Comparison of ENCODE assay signal across 8 cellular contexts in the genomic region with DNA sequence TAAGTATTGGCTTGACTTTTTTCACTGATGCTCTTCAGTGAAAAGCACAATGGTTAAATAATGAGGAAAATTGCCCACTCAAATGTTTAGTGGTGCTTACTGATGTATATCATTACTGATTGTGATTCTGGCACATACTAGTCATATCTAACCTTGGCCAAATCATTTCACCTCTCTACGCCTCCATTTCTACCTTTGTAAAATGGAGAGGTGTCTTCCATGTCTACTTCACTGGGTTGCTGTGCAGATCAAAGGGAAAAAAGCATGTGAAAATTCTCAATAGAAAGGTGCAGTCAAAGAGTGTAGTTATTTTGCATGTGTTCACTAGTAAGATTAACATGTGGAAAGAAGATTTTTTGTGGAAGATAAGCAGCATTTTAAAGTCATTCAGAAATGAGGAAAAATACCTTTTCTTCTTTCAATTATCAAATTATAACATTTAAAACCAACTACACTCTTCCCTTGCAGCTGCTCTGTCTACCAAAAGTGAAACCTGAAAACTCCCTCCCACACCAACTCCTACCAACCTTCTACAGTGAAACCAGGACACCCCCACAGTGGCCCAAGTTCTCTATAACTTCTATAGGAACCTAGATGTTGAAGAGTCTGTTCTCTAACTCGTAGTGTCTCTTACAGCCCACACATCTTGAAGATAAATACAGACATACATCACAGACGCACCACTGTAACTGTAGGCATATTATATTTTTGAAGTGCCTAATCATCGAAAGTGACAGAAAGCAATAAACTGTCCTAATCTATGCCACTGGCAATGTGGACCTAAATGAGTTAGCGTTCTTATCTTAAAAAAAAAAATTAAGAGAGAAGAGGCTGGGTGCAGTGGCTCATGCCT. TPM values are rescaled to one million over a fixed set of nuclear protein-coding genes. Genes with fewer than 3 reads are reported as not detected.
DNase-seq lines count a peak whose midpoint lies in the region; ATAC-seq, FAIRE-seq and TF ChIP-seq lines count a peak whose summit lies in the region.

No MANE protein-coding gene starts in this region.

- H3K79me2 ChIP-seq in PC-9 (ENCODE audit: low read depth) = no peaks in the 10 kb centered on the region

- H3K27me3 ChIP-seq in PC-9 (ENCODE audit: insufficient read depth, low read depth) = no peaks in the 10 kb centered on the region
- no peaks in the 10 kb centered on the region for H3K27me3 ChIP-seq in esophagus muscularis mucosa

- H3K4me1 ChIP-seq in PC-9 (replicated peaks; ENCODE audit: insufficient read depth) (no peaks in the 10 kb centered on the region), esophagus muscularis mucosa (no peaks in the 10 kb centered on the region)

- H3F3A ChIP-seq in PC-9 (ENCODE audit: insufficient read depth, low read depth) = no peaks in the 10 kb centered on the region

- WGBS in esophagus muscularis mucosa = 74% methylated on average over 5 of the region's 5 CpGs

- DNase-seq in PC-9 = no peak
- no peak for DNase-seq in esophagus muscularis mucosa (ENCODE audit: extremely low spot score)
- no peak for DNase-seq in NCI-H2107 treated with DMSO at 0.1 percent for 48 hours (lab: John Stamatoyannopoulos, UW; ENCODE audit: unreplicated experiment)
- no peak for DNase-seq in NCI-H1417 treated with DMSO at 0.1 percent for 48 hours (lab: John Stamatoyannopoulos, UW)
- DNase-seq in NOMO-1 (lab: John Stamatoyannopoulos, UW; ENCODE audit: unreplicated experiment in 2 of 2) = no peak
- DNase-seq in H54 (ENCODE audit: insufficient read length, low spot score) = no peak

- BruUV-seq in PC-9 (replicated peaks; lab: Mats Ljungman, UMichigan) = no TSS peak

- TF ChIP-seq POLR2A in esophagus muscularis mucosa (IDR thresholded peaks at IDR 0.05; ENCODE audit: low read depth) = no peak
- no peak for TF ChIP-seq POLR2A in H54 (IDR thresholded peaks at IDR 0.05; ENCODE audit: low read depth, low read length)

- intact Hi-C loops in PC-9 (cut with micrococcal nuclease; ENCODE audit: unreplicated experiment) = no loop called here
- intact Hi-C loops in esophagus muscularis mucosa (cut with DNase I) = no loop called here

- H4K20me1 ChIP-seq in PC-9 (ENCODE audit: insufficient read depth) = no peaks in the 10 kb centered on the region

- TF ChIP-seq EP300 in esophagus muscularis mucosa (IDR thresholded peaks at IDR 0.05) = no peak

- POLR2A ChIA-PET in PC-9 (lab: Charles Lee; ENCODE audit: unreplicated experiment) = no interaction called here

- no peaks in the 10 kb centered on the region for H3K9me2 ChIP-seq in PC-9 (ENCODE audit: insufficient read depth)

- 0 out of 2 replicates have a peak overlapping the region, but pooled peaks have one; percentile 56 for H2AFZ ChIP-seq in PC-9

- H3K4me3 ChIP-seq in PC-9 = no peak overlapping the region
- peak overlapping the region in 3 of 4 donors; percentile 0 to 32 (median 17) for H3K4me3 ChIP-seq in esophagus muscularis mucosa

- CTCF ChIA-PET in PC-9 (lab: Charles Lee) = no interaction called here

- ATAC-seq in GM18907 (IDR thresholded peaks at IDR 0.05; ENCODE audit: unreplicated experiment) = peak; percentile 89
- ATAC-seq in HG02763 (IDR thresholded peaks at IDR 0.05; ENCODE audit: unreplicated experiment) = peak; percentile 85

- no peak for FAIRE-seq in H54 (lab: Jason Lieb, UNC)

- TF ChIP-seq CTCF in PC-9 (conservative IDR thresholded peaks at IDR 0.05) (no peak), esophagus muscularis mucosa (IDR thresholded peaks at IDR 0.05) (no peak)

- H3K9me3 ChIP-seq in PC-9 (ENCODE audit: insufficient read depth, low read depth) (no peaks in the 10 kb centered on the region), esophagus muscularis mucosa (no peaks in the 10 kb centered on the region)

- H3K36me3 ChIP-seq in PC-9 (ENCODE audit: low read depth) = no peaks in the 10 kb centered on the region
- no peaks in the 10 kb centered on the region for H3K36me3 ChIP-seq in esophagus muscularis mucosa

- no peak overlapping the region for H3K4me2 ChIP-seq in PC-9

- no peak overlapping the region for H3K27ac ChIP-seq in PC-9
- H3K27ac ChIP-seq in esophagus muscularis mucosa (replicated peaks in 1 of 4) = no peak overlapping the region

RNA-seq across cellular contexts. Expression of a gene that starts 1.4 kb away (rescaled TPM):
- total RNA-seq in PC-9 (2021) (0.20 and 0.63 TPM in 2 replicates), esophagus muscularis mucosa (1 to 10 TPM; 1.6 to 3.3 (median 1.7) TPM)

RNA-seq across cellular contexts. Expression of a gene that starts 17.2 kb away (rescaled TPM):
- total RNA-seq in PC-9 (2021) (27.9 and 34.3 TPM in 2 replicates), esophagus muscularis mucosa (10 to 100 TPM; 21.6 to 30.8 (median 24.8) TPM)
